In genomic region chr4:95183656-95184408, GRCh38 we compare ENCODE assay signal across 17 cellular contexts.
A peak's percentile ranks its signal among the peaks of the same experiment; 100 is the strongest.
DNase-seq lines count a peak whose midpoint lies in the region; ATAC-seq lines count a peak whose summit lies in the region.
"Had no signal": no experiment of that assay in that cellular context is flagged by ENCODE, and none has a peak within 500 bp of the region (broad histone marks: within the 10 kb centered on the region; RNA-seq: fewer than 3 reads in every experiment).

No MANE protein-coding gene starts in this region.

- H3K4me3 Mint-ChIP-seq in activated CD4-positive, alpha-beta memory T cell treated with anti-CD3 and anti-CD28 coated beads, Interleukin-2, amount 10 ng/mL, durations not matched to agents 7 days and 5 days = no peak overlapping the region
- H3K4me3 Mint-ChIP-seq: B cell; CD4-positive, alpha-beta T cell; GM23338 had no signal

- peaks cover 22 to 34% of the 10 kb centered on the region in 2 experiments for H3K36me3 ChIP-seq in trophoblast cell (ENCODE audit: control insufficient read depth in 1 of 2, insufficient read depth in 2 of 2, low read length in 2 of 2)

- H4K8ac ChIP-seq in trophoblast cell (ENCODE audit: low read depth, low read length) = no peak overlapping the region

- H3K9ac ChIP-seq in trophoblast cell (ENCODE audit: low read length) = no peak overlapping the region

- H3K4me3 ChIP-seq in trophoblast cell (ENCODE audit: low read depth, low read length) = no peak overlapping the region
- H3K4me3 ChIP-seq: GM23338 had no signal

- no peaks in the 10 kb centered on the region for H3K9me3 ChIP-seq in trophoblast cell (ENCODE audit: insufficient read depth, low read depth, low read length)

- H2AFZ ChIP-seq in trophoblast cell (ENCODE audit: insufficient read depth, low read length, poor library complexity) = no peak overlapping the region
- H2AFZ ChIP-seq: GM23338 had no signal

- no peaks in the 10 kb centered on the region for H3K9me3 Mint-ChIP-seq in activated CD4-positive, alpha-beta memory T cell treated with anti-CD3 and anti-CD28 coated beads, Interleukin-2, amount 10 ng/mL, durations not matched to agents 7 days and 5 days
- H3K9me3 Mint-ChIP-seq: CD4-positive, alpha-beta T cell; GM23338 had no signal

- H3K27ac Mint-ChIP-seq in activated CD4-positive, alpha-beta memory T cell treated with anti-CD3 and anti-CD28 coated beads, Interleukin-2, amount 10 ng/mL, durations not matched to agents 7 days and 5 days = no peak overlapping the region
- H3K27ac Mint-ChIP-seq: B cell; CD4-positive, alpha-beta T cell; GM23338 had no signal

- H4K91ac ChIP-seq in trophoblast cell (ENCODE audit: low read depth, low read length) = no peak overlapping the region

- no peak overlapping the region for H2BK12ac ChIP-seq in trophoblast cell (ENCODE audit: low read length)

- no peak overlapping the region for H2AK5ac ChIP-seq in trophoblast cell (ENCODE audit: low read length)

- H3K27ac ChIP-seq in angular gyrus (ENCODE audit: low read depth, low read length) = peak overlapping the region; percentile 13
- peak overlapping the region; percentile 52 for H3K27ac ChIP-seq in layer of hippocampus (ENCODE audit: low read depth, low read length)
- peak overlapping the region; percentile 67 for H3K27ac ChIP-seq in temporal lobe (ENCODE audit: low read depth, low read length)
- H3K27ac ChIP-seq in trophoblast cell (ENCODE audit: low read depth, low read length) = no peak overlapping the region

- H3K27me3 Mint-ChIP-seq in activated CD4-positive, alpha-beta memory T cell treated with anti-CD3 and anti-CD28 coated beads, Interleukin-2, amount 10 ng/mL, durations not matched to agents 7 days and 5 days = no peaks in the 10 kb centered on the region
- H3K27me3 Mint-ChIP-seq: CD4-positive, alpha-beta T cell had no signal

- H3K4me1 Mint-ChIP-seq in activated CD4-positive, alpha-beta memory T cell treated with anti-CD3 and anti-CD28 coated beads, Interleukin-2, amount 10 ng/mL, durations not matched to agents 7 days and 5 days = no peaks in the 10 kb centered on the region
- H3K4me1 Mint-ChIP-seq: B cell had no signal

- no peak overlapping the region for H4K12ac ChIP-seq in trophoblast cell (ENCODE audit: low read depth, low read length)

- H3K36me3 Mint-ChIP-seq in activated CD4-positive, alpha-beta memory T cell treated with anti-CD3 and anti-CD28 coated beads, Interleukin-2, amount 10 ng/mL, durations not matched to agents 7 days and 5 days (ENCODE audit: low read depth) = no peaks in the 10 kb centered on the region

- POLR2A ChIA-PET in activated CD4-positive, alpha-beta memory T cell treated with anti-CD3 and anti-CD28 coated beads, Interleukin-2, amount 10 ng/mL, durations not matched to agents 7 days and 5 days (lab: Charles Lee) = no interaction called here

- H3K23ac ChIP-seq in trophoblast cell (ENCODE audit: low read length) = no peak overlapping the region

- no peaks in the 10 kb centered on the region for H3K4me1 ChIP-seq in trophoblast cell (ENCODE audit: control insufficient read depth in 1 of 2, insufficient read depth in 2 of 2, low read length in 2 of 2)

- no peak overlapping the region for H3K4ac ChIP-seq in trophoblast cell (ENCODE audit: low read depth, low read length)

- no peak for ATAC-seq in GM18873 (IDR thresholded peaks at IDR 0.05; ENCODE audit: low FRiP score, unreplicated experiment)
- ATAC-seq: GM23338, HepG2 had no signal

- H3K79me1 ChIP-seq in trophoblast cell (ENCODE audit: low read length) = no peaks in the 10 kb centered on the region

- H2BK120ac ChIP-seq in trophoblast cell (ENCODE audit: insufficient read depth, low read length, poor library complexity) = no peak overlapping the region

- H3K79me2 ChIP-seq in trophoblast cell (ENCODE audit: control insufficient read depth, insufficient read depth, low read length, poor library complexity) = no peaks in the 10 kb centered on the region

- no peaks in the 10 kb centered on the region for H3K27me3 ChIP-seq in layer of hippocampus (ENCODE audit: control insufficient read depth, insufficient read depth, low read length)
- no peaks in the 10 kb centered on the region for H3K27me3 ChIP-seq in trophoblast cell (ENCODE audit: insufficient read depth, low read length)

- H3K14ac ChIP-seq in trophoblast cell (ENCODE audit: low read length) = no peak overlapping the region

- WGBS in trophoblast cell (ENCODE audit: extremely low coverage, insufficient coverage, insufficient read length) = no CpG with 5 or more reads among the region's 5 CpGs

- no peak overlapping the region for H3K18ac ChIP-seq in trophoblast cell (ENCODE audit: low read length)

- no peak overlapping the region for H2BK5ac ChIP-seq in trophoblast cell (ENCODE audit: low read depth, low read length, poor library complexity)

- DNase-seq in COLO829 (ENCODE audit: low spot score) (peak; percentile 59), trophoblast cell (no peak)
- no peak for DNase-seq in activated CD4-positive, alpha-beta memory T cell treated with anti-CD3 and anti-CD28 coated beads, Interleukin-2, amount 10 ng/mL, durations not matched to agents 7 days and 5 days
- DNase-seq: 8988T; ACHN; C1 segment of cervical spinal cord; CD4-positive, alpha-beta T cell; DMS79 treated with DMSO at 0.1 percent for 48 hours; EL; H7 had no signal

- CTCF ChIA-PET in activated CD4-positive, alpha-beta memory T cell treated with anti-CD3 and anti-CD28 coated beads, Interleukin-2, amount 10 ng/mL, durations not matched to agents 7 days and 5 days (lab: Charles Lee) = no interaction called here

- no peak overlapping the region for H3K4me2 ChIP-seq in trophoblast cell (ENCODE audit: low read length)
- H3K4me2 ChIP-seq: GM23338 had no signal
